ENCODE assay signal across 25 cellular contexts in genomic region chr17:6558932-6559752, GRCh38. TPM values are rescaled to one million over a fixed set of nuclear protein-coding genes. Genes with fewer than 3 reads are reported as not detected.
DNase-seq lines count a peak whose midpoint lies in the region; ATAC-seq, FAIRE-seq and TF ChIP-seq lines count a peak whose summit lies in the region.
"Had no signal": no experiment of that assay in that cellular context is flagged by ENCODE, and none has a peak within 500 bp of the region (broad histone marks: within the 10 kb centered on the region; RNA-seq: fewer than 3 reads in every experiment).

No MANE protein-coding gene starts in this region.

- 76% methylated on average over 11 of the region's 11 CpGs for WGBS in A549 (ENCODE audit: missing lambda C conversion rate)
- no CpG with 5 or more reads among the region's 11 CpGs for WGBS in mesendoderm (ENCODE audit: extremely low coverage, insufficient coverage, low lambda C conversion rate)
- 81% methylated on average over 11 of the region's 11 CpGs for WGBS in smooth muscle cell (ENCODE audit: low lambda C conversion rate)

- no TSS peak for BruUV-seq in HCT116 (replicated peaks; lab: Mats Ljungman, UMichigan)

- H3K18ac ChIP-seq in mesendoderm (ENCODE audit: low read length) = no peak overlapping the region

- no peaks in the 10 kb centered on the region for H3K9me3 ChIP-seq in A549
- H3K9me3 ChIP-seq in HCT116 (ENCODE audit: control insufficient read depth in 1 of 2, insufficient read depth in 1 of 2, low read depth in 1 of 2, low read length in 2 of 2) = no peaks in the 10 kb centered on the region
- H3K9me3 ChIP-seq in smooth muscle cell (replicated peaks; ENCODE audit: low read depth) = no peaks in the 10 kb centered on the region
- H3K9me3 ChIP-seq: psoas muscle had no signal

- H3K36me3 Mint-ChIP-seq in chondrocyte (ENCODE audit: low read depth) = peaks cover 2% of the 10 kb centered on the region
- H3K36me3 Mint-ChIP-seq in nephron (ENCODE audit: low read depth) = no peaks in the 10 kb centered on the region
- H3K36me3 Mint-ChIP-seq: natural killer cell treated with Interleukin-12 subunit alpha and Interleukin-12 subunit beta and Interleukin-15 and Interleukin-18, amount 100 ng/mL, for 72 hours had no signal

- H3K4me3 ChIP-seq in A549 = no peak overlapping the region
- H3K4me3 ChIP-seq in HCT116 (replicated peaks in 1 of 2; ENCODE audit: low read depth in 1 of 2, low read length in 2 of 2) = no peak overlapping the region
- H3K4me3 ChIP-seq in mesendoderm (ENCODE audit: low read length) = no peak overlapping the region
- H3K4me3 ChIP-seq in smooth muscle cell = no peak overlapping the region
- H3K4me3 ChIP-seq: psoas muscle had no signal

- H3K23ac ChIP-seq in mesendoderm (ENCODE audit: low read length) = no peak overlapping the region

- H2AFZ ChIP-seq in HCT116 (ENCODE audit: low read depth, low read length, poor library complexity, severe bottlenecking) = no peak overlapping the region
- no peak overlapping the region for H2AFZ ChIP-seq in smooth muscle cell (ENCODE audit: low read depth)

- RAD21 ChIA-PET in HCT116 (lab: Charles Lee; ENCODE audit: low non-redundant PET in 1 of 2, low total read pairs in 2 of 2, uncharacterized antibody in 2 of 2, unreplicated experiment in 2 of 2) = no interaction called here

- no peak for FAIRE-seq in A549 (lab: Jason Lieb, UNC)
- FAIRE-seq: GM18507, keratinocyte had no signal

- no peak overlapping the region for H2BK5ac ChIP-seq in mesendoderm (ENCODE audit: low read length)

- POLR2A ChIA-PET in A549 (lab: Yijun Ruan, JAX) (interaction anchor here (1.1 kb wide), 1 partner anchor 70 kb away, joined by 5 read pairs; no protein-coding TSS in a partner anchor), HCT116 (lab: Charles Lee) (no interaction called here)

- H2AK5ac ChIP-seq in mesendoderm (ENCODE audit: low read length) = no peak overlapping the region

- no peak overlapping the region for H2BK120ac ChIP-seq in mesendoderm (ENCODE audit: low read depth, low read length)

- H3K56ac ChIP-seq in mesendoderm (ENCODE audit: low read length) = no peak overlapping the region

- no peaks in the 10 kb centered on the region for H3F3A ChIP-seq in smooth muscle cell (ENCODE audit: low read depth)

- ATAC-seq in A549 = peak; percentile 4 to 7; a peak in 2 of 6 replicates
- ATAC-seq in HCT116 = no peak
- ATAC-seq: activated T-cell treated with anti-CD3 and anti-CD28 coated beads, Interleukin-2, amount 50 U/mL, for 72 hours; Panc1; psoas muscle had no signal

- H3K4me1 ChIP-seq in A549 (peaks cover 10% of the 10 kb centered on the region; the same call in 2 of the 3 replicates), HCT116 (ENCODE audit: control insufficient read depth in 1 of 2, insufficient read depth in 2 of 2, low read length in 2 of 2) (peaks cover 10 to 19% of the 10 kb centered on the region in 2 experiments), mesendoderm (ENCODE audit: control insufficient read depth, low read depth, low read length) (no peaks in the 10 kb centered on the region), smooth muscle cell (ENCODE audit: low read depth) (peaks cover 6% of the 10 kb centered on the region)
- H3K4me1 ChIP-seq: psoas muscle had no signal

- H4K8ac ChIP-seq in mesendoderm (ENCODE audit: low read depth, low read length) = no peak overlapping the region

- DNase-seq in A549 (ENCODE audit: low read depth in 1 of 2, low spot score in 1 of 2) = no peak
- DNase-seq in HCT116 (ENCODE audit: low read depth, low spot score) = no peak
- peak; percentile 49 for DNase-seq in chondrocyte (ENCODE audit: low spot score)
- no peak for DNase-seq in mesendoderm
- no peak for DNase-seq in OCI-M1 (lab: John Stamatoyannopoulos, UW)
- no peak for DNase-seq in amygdala (lab: John Stamatoyannopoulos, UW)
- no peak for DNase-seq in smooth muscle cell (lab: John Stamatoyannopoulos, UW; ENCODE audit: unreplicated experiment)
- DNase-seq: activated T-cell treated with anti-CD3 and anti-CD28 coated beads, Interleukin-2, amount 50 U/mL, for 72 hours; brain microvascular endothelial cell; EL; foreskin melanocyte; NCI-H1417 treated with DMSO at 0.1 percent for 48 hours; NCI-H2171; psoas muscle; stimulated activated CD8-positive, alpha-beta memory T cell treated with anti-CD3 and anti-CD28 coated beads, Interleukin-4, amount 100 ng/mL, for 48 hours; T-helper 2 cell had no signal

- H3K79me2 ChIP-seq in HCT116 (ENCODE audit: insufficient read depth, low read length) (no peaks in the 10 kb centered on the region), mesendoderm (ENCODE audit: control insufficient read depth, insufficient read depth, low read length) (no peaks in the 10 kb centered on the region), smooth muscle cell (ENCODE audit: low read depth) (no peaks in the 10 kb centered on the region)

- no peak overlapping the region for H3K4me3 Mint-ChIP-seq in chondrocyte (ENCODE audit: unreplicated experiment)
- H3K4me3 Mint-ChIP-seq in nephron = peak overlapping the region; percentile 65 to 77 (median 65)
- H3K4me3 Mint-ChIP-seq: activated naive CD8-positive, alpha-beta T cell; activated T-cell treated with anti-CD3 and anti-CD28 coated beads, Interleukin-2, amount 50 U/mL, for 72 hours; CD8-positive, alpha-beta memory T cell; mesothelial cell of epicardium; natural killer cell treated with Interleukin-12 subunit alpha and Interleukin-12 subunit beta and Interleukin-15 and Interleukin-18, amount 100 ng/mL, for 72 hours had no signal

- H3K4ac ChIP-seq in mesendoderm (ENCODE audit: low read depth, low read length) = no peak overlapping the region

- TF ChIP-seq EP300 in A549 (IDR thresholded peaks at IDR 0.05) = no peak

- CTCF ChIA-PET in A549 (lab: Yijun Ruan, JAX) = interaction anchor here (1.1 to 3.3 kb wide), 7 partner anchors 9 to 123 kb away, joined by 3 to 39 read pairs (median 5); no protein-coding TSS in a partner anchor
- CTCF ChIA-PET in HCT116 (lab: Charles Lee) = no interaction called here

- H4K20me1 ChIP-seq in HCT116 (ENCODE audit: insufficient read depth) (no peaks in the 10 kb centered on the region), smooth muscle cell (ENCODE audit: low read depth) (no peaks in the 10 kb centered on the region)

- TF ChIP-seq RAD21 in A549 (conservative IDR thresholded peaks at IDR 0.05 in 1 of 2, IDR thresholded peaks at IDR 0.05 in 1 of 2) (peak in 1 of 2 experiments; percentile 19; a peak in 2 of 5 replicates), HCT116 (IDR thresholded peaks at IDR 0.05; ENCODE audit: low read depth) (peak; percentile 53; the same call in 1 of the 2 replicates)

- H3K27ac Mint-ChIP-seq in chondrocyte (ENCODE audit: unreplicated experiment) (peak overlapping the region; percentile 23), nephron (peak overlapping the region; percentile 87 to 96 (median 92))
- H3K27ac Mint-ChIP-seq: activated naive CD8-positive, alpha-beta T cell; activated T-cell treated with anti-CD3 and anti-CD28 coated beads, Interleukin-2, amount 50 U/mL, for 72 hours; CD8-positive, alpha-beta memory T cell; mesothelial cell of epicardium; natural killer cell treated with Interleukin-12 subunit alpha and Interleukin-12 subunit beta and Interleukin-15 and Interleukin-18, amount 100 ng/mL, for 72 hours had no signal

- no peak for TF ChIP-seq POLR2A in A549 (IDR thresholded peaks at IDR 0.05; ENCODE audit: low read length)
- no peak for TF ChIP-seq POLR2A in HCT116 (IDR thresholded peaks at IDR 0.05; ENCODE audit: borderline replicate concordance, extremely low read depth, insufficient read depth, insufficient read length)

- H2BK15ac ChIP-seq in mesendoderm (replicated peaks; ENCODE audit: low read depth) = no peak overlapping the region

- no peak overlapping the region for H4K5ac ChIP-seq in mesendoderm (ENCODE audit: low read length)

- H3K36me3 ChIP-seq in HCT116 (ENCODE audit: control insufficient read depth in 1 of 2, insufficient read depth in 2 of 2, low read length in 2 of 2) (no peaks in the 10 kb centered on the region), mesendoderm (ENCODE audit: control insufficient read depth, insufficient read depth, low read length) (no peaks in the 10 kb centered on the region), smooth muscle cell (ENCODE audit: low read depth) (no peaks in the 10 kb centered on the region)
- H3K36me3 ChIP-seq: brain microvascular endothelial cell had no signal

- TF ChIP-seq CTCF in A549 (IDR thresholded peaks at IDR 0.05) (0 out of 3 replicates have a peak, but pooled peaks have one; percentile 7), HCT116 (IDR thresholded peaks at IDR 0.05 in 2 of 3, conservative IDR thresholded peaks at IDR 0.05 in 1 of 3; ENCODE audit: borderline replicate concordance in 1 of 3, insufficient read depth in 1 of 3, low read depth in 2 of 3, low read length in 2 of 3) (no peak), chondrocyte (IDR thresholded peaks at IDR 0.05) (no peak), nephron (IDR thresholded peaks at IDR 0.05; ENCODE audit: unreplicated experiment in 3 of 3) (no peak), smooth muscle cell (IDR thresholded peaks at IDR 0.05; ENCODE audit: borderline replicate concordance, insufficient read depth, poor library complexity, severe bottlenecking) (no peak)

- H3K27ac ChIP-seq in A549 (0 out of 6 replicates have a peak overlapping the region, but pooled peaks of 1 of the 2 experiments have one; percentile 10), HCT116 (ENCODE audit: low read depth, low read length) (no peak overlapping the region), mesendoderm (ENCODE audit: low read depth, low read length) (no peak overlapping the region), smooth muscle cell (ENCODE audit: low read depth) (no peak overlapping the region)
- H3K27ac ChIP-seq: brain microvascular endothelial cell, KMS-11, psoas muscle had no signal

- H3K4me2 ChIP-seq in A549 (no peak overlapping the region), HCT116 (ENCODE audit: low read length) (no peak overlapping the region), mesendoderm (ENCODE audit: low read length) (no peak overlapping the region), smooth muscle cell (no peak overlapping the region)
- H3K4me2 ChIP-seq: KMS-11 had no signal

- H3K4me1 Mint-ChIP-seq in chondrocyte (ENCODE audit: low read depth) (peaks cover 15% of the 10 kb centered on the region), nephron (peaks cover 35% of the 10 kb centered on the region)

- H3K9me3 Mint-ChIP-seq in chondrocyte (ENCODE audit: low read depth) (no peaks in the 10 kb centered on the region), nephron (no peaks in the 10 kb centered on the region)
- H3K9me3 Mint-ChIP-seq: activated T-cell treated with anti-CD3 and anti-CD28 coated beads, Interleukin-2, amount 50 U/mL, for 72 hours; mesothelial cell of epicardium; natural killer cell treated with Interleukin-12 subunit alpha and Interleukin-12 subunit beta and Interleukin-15 and Interleukin-18, amount 100 ng/mL, for 72 hours had no signal

- H3K9ac ChIP-seq in HCT116 (ENCODE audit: low read length) (no peak overlapping the region), mesendoderm (ENCODE audit: low read length) (no peak overlapping the region), smooth muscle cell (ENCODE audit: low read depth) (no peak overlapping the region)
- H3K9ac ChIP-seq: KMS-11 had no signal

- H3K27me3 ChIP-seq in HCT116 (ENCODE audit: insufficient read depth, low read length) = no peaks in the 10 kb centered on the region
- peaks cover 13% of the 10 kb centered on the region for H3K27me3 ChIP-seq in mesendoderm (ENCODE audit: insufficient read depth, low read length, poor library complexity)
- H3K27me3 ChIP-seq in smooth muscle cell (ENCODE audit: low read depth) = peaks cover 10% of the 10 kb centered on the region

- H3K79me1 ChIP-seq in mesendoderm (ENCODE audit: low read length) = no peaks in the 10 kb centered on the region

- no peaks in the 10 kb centered on the region for H3K9me2 ChIP-seq in HCT116 (ENCODE audit: insufficient read depth)

- H3K27me3 Mint-ChIP-seq in chondrocyte (ENCODE audit: low read depth) (peaks cover 8% of the 10 kb centered on the region), nephron (ENCODE audit: low read depth) (peaks cover 24% of the 10 kb centered on the region)

- intact Hi-C loops in HCT116 (cut with micrococcal nuclease) = loop anchor here (1.0 kb wide), 1 partner anchor 86 kb away; no protein-coding TSS in a partner anchor

RNA-seq across cellular contexts. Expression of gene PITPNM3, which starts 2.8 kb away (rescaled TPM):
- 0.80 and 0.93 TPM in 2 replicates for polyA plus RNA-seq in A549 (2011; rRNA removed)
- 0.67 and 1.1 TPM in 2 replicates for polyA plus RNA-seq in A549 (2012; cell fraction: cytosol; rRNA removed)
- polyA plus RNA-seq in A549 (2012; cell fraction: nucleus; rRNA removed) = 3.8 and 4.0 TPM in 2 replicates
- 1.8 to 2.3 TPM (median 2.2 TPM) in 3 replicates for polyA plus RNA-seq in A549 (2017; fragmentation: RNase III; extraction: RNeasy Plus Mini Kit Qiagen cat#74134 plus additional on column Dnase treatment)
- polyA minus RNA-seq in A549 (2011; rRNA and poly(A)+ RNA removed) = 1.0 and 1.4 TPM in 2 replicates
- 4.2 TPM for total RNA-seq in HCT116 (2021; ENCODE audit: unreplicated experiment)
- polyA plus RNA-seq in HCT116 (2012) = 4.0 and 4.2 TPM in 2 replicates
- 5.3 to 5.7 TPM (median 5.5 TPM) in 3 replicates for total RNA-seq in chondrocyte
- polyA plus RNA-seq in mesendoderm (2013, experiment 1 of 2) = 0.42 TPM
- polyA plus RNA-seq in mesendoderm (2013, experiment 2 of 2) = 0.31 TPM
- 2.6 and 3.9 TPM in 2 replicates for total RNA-seq in smooth muscle cell
- polyA plus RNA-seq in smooth muscle cell = 2.4 and 3.7 TPM in 2 replicates
- polyA plus RNA-seq: CD8-positive, alpha-beta memory T cell had no signal

Comparison
In these comparisons a context has a peak if more than half of its experiments do, and no peak if none do; other contexts are left out.
1. Of the 6 proteins assayed by ChIP-seq in both A549 and HCT116: peak only in A549: CTCF; only in HCT116: none; in both: none; in neither: 4; mixed calls (peak in some experiments, not most) for 1.